ENCODE assay signal across 8 cellular contexts in genomic region chr2:111598944-111599343, GRCh38.
DNase-seq lines count a peak whose midpoint lies in the region; ATAC-seq, FAIRE-seq and TF ChIP-seq lines count a peak whose summit lies in the region.
"Not testable (repeated sequence)": the region's sequence is repeated elsewhere in the genome, so short reads cannot be mapped to it uniquely, and the experiment has no call there.

No MANE protein-coding gene starts in this region.

- in situ Hi-C loops in K562 (cut with MboI): not testable (repeated sequence)

- H3K79me2 ChIP-seq in K562 (ENCODE audit: control insufficient read depth, insufficient read depth, low read length): not testable (repeated sequence)

- H2AFZ ChIP-seq in K562 (ENCODE audit: low read depth, low read length): not testable (repeated sequence)

- CTCF ChIA-PET in K562 (lab: Yijun Ruan, JAX; ENCODE audit: low intra/inter-chr PET ratio): not testable (repeated sequence)

- H3K4me3 ChIP-seq in RWPE2 (ENCODE audit: severe bottlenecking); K562; fibroblast of pulmonary artery (replicated peaks; ENCODE audit: low read depth, low read length); right cardiac atrium (ENCODE audit: low read length): not testable (repeated sequence)

- H3K9me1 ChIP-seq in K562 (ENCODE audit: control insufficient read depth, insufficient read depth, low read length): not testable (repeated sequence)

- not testable (repeated sequence) for TF ChIP-seq RAD21 in K562 (CRISPR knock-in tag; conservative IDR thresholded peaks at IDR 0.05 in 1 of 2, IDR thresholded peaks at IDR 0.05 in 1 of 2)

- TF ChIP-seq EP300 in K562 (IDR thresholded peaks at IDR 0.05; ENCODE audit: low read length): not testable (repeated sequence)

- 0% methylated on average over 1 of the region's 2 CpGs for WGBS in K562 (ENCODE audit: insufficient coverage, low coverage, missing lambda C conversion rate)
- 67% methylated on average over 2 of the region's 2 CpGs for WGBS in right cardiac atrium

- H3K4me2 ChIP-seq in K562 (ENCODE audit: insufficient read depth, low read length): not testable (repeated sequence)

- H3K9me3 Mint-ChIP-seq in activated T-cell treated with anti-CD3 and anti-CD28 coated beads, Interleukin-2, amount 50 U/mL, for 72 hours; stimulated activated effector memory CD8-positive, alpha-beta T cell treated with anti-CD3 and anti-CD28 coated beads, Interleukin-12 subunit alpha, Interleukin-12 subunit beta, amount 100 ng/mL, for 72 hours: not testable (repeated sequence)

- H3K4me1 Mint-ChIP-seq in activated T-cell treated with anti-CD3 and anti-CD28 coated beads, Interleukin-2, amount 50 U/mL, for 72 hours (ENCODE audit: low read depth); stimulated activated effector memory CD8-positive, alpha-beta T cell treated with anti-CD3 and anti-CD28 coated beads, Interleukin-12 subunit alpha, Interleukin-12 subunit beta, amount 100 ng/mL, for 72 hours: not testable (repeated sequence)

- not testable (repeated sequence) for H3K4me1 ChIP-seq in RWPE2 (ENCODE audit: insufficient read depth, poor library complexity, severe bottlenecking); K562 (replicated peaks in 1 of 2; ENCODE audit: control insufficient read depth in 2 of 2, insufficient read depth in 2 of 2, low read length in 2 of 2); right cardiac atrium (ENCODE audit: control insufficient read depth, insufficient read depth, low read length)

- H3K36me3 ChIP-seq in RWPE2 (ENCODE audit: low read depth); K562 (ENCODE audit: control insufficient read depth, insufficient read depth, low read length): not testable (repeated sequence)

- DNase-seq in HTR-8/SVneo (ENCODE audit: insufficient read length, low spot score); RWPE2 (ENCODE audit: low spot score); activated T-cell treated with anti-CD3 and anti-CD28 coated beads, Interleukin-2, amount 50 U/mL, for 72 hours; K562 (ENCODE audit: extremely low read depth in 1 of 4, low spot score in 3 of 4); right cardiac atrium; stimulated activated effector memory CD8-positive, alpha-beta T cell treated with anti-CD3 and anti-CD28 coated beads, Interleukin-12 subunit alpha, Interleukin-12 subunit beta, amount 100 ng/mL, for 72 hours (ENCODE audit: low spot score in 2 of 2): not testable (repeated sequence)
- peak; percentile 7 for DNase-seq in activated CD4-positive, alpha-beta T cell treated with anti-CD3 and anti-CD28 coated beads for 48 hours
- DNase-seq in fibroblast of pulmonary artery (ENCODE audit: low read depth): peak; percentile 24

- POLR2A ChIA-PET in K562 (lab: Yijun Ruan, JAX): not testable (repeated sequence)

- intact Hi-C loops in K562 (cut with micrococcal nuclease); right cardiac atrium (cut with DNase I): not testable (repeated sequence)

- not testable (repeated sequence) for H4K20me1 ChIP-seq in K562 (replicated peaks; ENCODE audit: control insufficient read depth, insufficient read depth, low read length)

- H3K9me3 ChIP-seq in RWPE2 (ENCODE audit: severe bottlenecking); K562 (replicated peaks; ENCODE audit: control insufficient read depth, insufficient read depth, low read depth, low read length); right cardiac atrium (ENCODE audit: control insufficient read depth, low read length): not testable (repeated sequence)

- not testable (repeated sequence) for H3K36me3 Mint-ChIP-seq in activated T-cell treated with anti-CD3 and anti-CD28 coated beads, Interleukin-2, amount 50 U/mL, for 72 hours (ENCODE audit: insufficient read depth in 2 of 2); stimulated activated effector memory CD8-positive, alpha-beta T cell treated with anti-CD3 and anti-CD28 coated beads, Interleukin-12 subunit alpha, Interleukin-12 subunit beta, amount 100 ng/mL, for 72 hours

- not testable (repeated sequence) for H3K27me3 ChIP-seq in RWPE2 (ENCODE audit: insufficient read depth, poor library complexity, severe bottlenecking); K562 (ENCODE audit: control insufficient read depth in 2 of 2, insufficient read depth in 2 of 2, low read length in 2 of 2); right cardiac atrium (ENCODE audit: control insufficient read depth, insufficient read depth)

- peaks cover 19% of the 10 kb centered on the region for H3K27me3 Mint-ChIP-seq in activated T-cell treated with anti-CD3 and anti-CD28 coated beads, Interleukin-2, amount 50 U/mL, for 72 hours (ENCODE audit: low read depth)

- not testable (repeated sequence) for H3K27ac ChIP-seq in RWPE2 (ENCODE audit: poor library complexity, severe bottlenecking); K562 (ENCODE audit: extremely low read depth, low read depth, low read length); right cardiac atrium (ENCODE audit: low read length)

- not testable (repeated sequence) for TF ChIP-seq CTCF in RWPE2 (IDR thresholded peaks at IDR 0.05; ENCODE audit: poor library complexity, severe bottlenecking); K562 (IDR thresholded peaks at IDR 0.05 in 2 of 3, conservative IDR thresholded peaks at IDR 0.05 in 1 of 3; ENCODE audit: insufficient read depth in 2 of 3, low read depth in 1 of 3, low read length in 3 of 3); fibroblast of pulmonary artery (IDR thresholded peaks at IDR 0.05; ENCODE audit: low read length, missing control alignments)

- H3K4me3 Mint-ChIP-seq in activated T-cell treated with anti-CD3 and anti-CD28 coated beads, Interleukin-2, amount 50 U/mL, for 72 hours; stimulated activated effector memory CD8-positive, alpha-beta T cell treated with anti-CD3 and anti-CD28 coated beads, Interleukin-12 subunit alpha, Interleukin-12 subunit beta, amount 100 ng/mL, for 72 hours: not testable (repeated sequence)

- peak; percentile 54 for FAIRE-seq in HTR-8/SVneo (lab: Jason Lieb, UNC)
- FAIRE-seq in K562 (lab: Jason Lieb, UNC): peak; percentile 15

- H3K27ac Mint-ChIP-seq in activated T-cell treated with anti-CD3 and anti-CD28 coated beads, Interleukin-2, amount 50 U/mL, for 72 hours; stimulated activated effector memory CD8-positive, alpha-beta T cell treated with anti-CD3 and anti-CD28 coated beads, Interleukin-12 subunit alpha, Interleukin-12 subunit beta, amount 100 ng/mL, for 72 hours: not testable (repeated sequence)

- not testable (repeated sequence) for H3K9ac ChIP-seq in K562 (ENCODE audit: insufficient read depth in 1 of 2, low read depth in 2 of 2, low read length in 2 of 2)

- BruUV-seq in K562 (replicated peaks; lab: Mats Ljungman, UMichigan): not testable (repeated sequence)

- ATAC-seq in RWPE2 (ENCODE audit: low read depth) (peak; percentile 33; the same call in 1 of the 3 replicates), K562 (peak; percentile 65), right cardiac atrium (peak; percentile 22 to 73)
- ATAC-seq in activated T-cell treated with anti-CD3 and anti-CD28 coated beads, Interleukin-2, amount 50 U/mL, for 72 hours (replicated peaks in 1 of 2): peak; percentile 40 to 56
- peak; percentile 79 for ATAC-seq in stimulated activated effector memory CD8-positive, alpha-beta T cell treated with anti-CD3 and anti-CD28 coated beads, Interleukin-12 subunit alpha, Interleukin-12 subunit beta, amount 100 ng/mL, for 72 hours

- TF ChIP-seq POLR2A in K562 (conservative IDR thresholded peaks at IDR 0.05): not testable (repeated sequence)

TF ChIP-seq in K562, 482 proteins besides CTCF, POLR2A, EP300 and RAD21:
- peak; percentile 19; the same call in 1 of the 2 replicates for TF ChIP-seq CBFA2T3 (IDR thresholded peaks at IDR 0.05)
